ENCODE assay signal across 1 cellular context in genomic region chr2:183105402-183106134, GRCh38.
TF ChIP-seq lines count a peak whose summit lies in the region.

No MANE protein-coding gene starts in this region.

TF ChIP-seq in K562, 482 proteins besides CTCF, POLR2A, EP300 and RAD21 (continued from another document):
- TF ChIP-seq CHD7 (IDR thresholded peaks at IDR 0.05; ENCODE audit: low read depth, low read length) (no peak), TRIM25 (IDR thresholded peaks at IDR 0.05; ENCODE audit: borderline replicate concordance) (no peak), KDM4B (IDR thresholded peaks at IDR 0.05; ENCODE audit: borderline replicate concordance in 2 of 2, low read depth in 1 of 2) (no peak), ZNF592 (IDR thresholded peaks at IDR 0.05) (no peak), ETV5 (CRISPR knock-in tag; IDR thresholded peaks at IDR 0.05; ENCODE audit: low read depth) (no peak), U2AF1 (optimal IDR thresholded peaks at IDR 0.05; ENCODE audit: low read depth, low read length) (no peak), RBFOX2 (IDR thresholded peaks at IDR 0.05; ENCODE audit: low read depth, low read length) (no peak), ETV6 (IDR thresholded peaks at IDR 0.05; ENCODE audit: borderline replicate concordance in 1 of 2, low read depth in 2 of 2, low read length in 1 of 2) (no peak), ETV6 (CRISPR knock-in tag; IDR thresholded peaks at IDR 0.05; ENCODE audit: borderline replicate concordance) (no peak), ZNF232 (CRISPR knock-in tag; IDR thresholded peaks at IDR 0.05) (no peak)
